ENCODE assay signal across 12 cellular contexts in genomic region chr1:8718878-8719361, GRCh38.
A peak's percentile ranks its signal among the peaks of the same experiment; 100 is the strongest.
DNase-seq lines count a peak whose midpoint lies in the region; ATAC-seq and TF ChIP-seq lines count a peak whose summit lies in the region.
"Had no signal": no experiment of that assay in that cellular context is flagged by ENCODE, and none has a peak within 500 bp of the region (broad histone marks: within the 10 kb centered on the region; RNA-seq: fewer than 3 reads in every experiment).

No MANE protein-coding gene starts in this region.

- no peaks in the 10 kb centered on the region for H3K9me3 ChIP-seq in RWPE2 (ENCODE audit: severe bottlenecking)
- H3K9me3 ChIP-seq in gastroesophageal sphincter: no peaks in the 10 kb centered on the region
- no peaks in the 10 kb centered on the region for H3K9me3 ChIP-seq in uterus
- H3K9me3 ChIP-seq: testis had no signal

- TF ChIP-seq CTCF in RWPE2 (IDR thresholded peaks at IDR 0.05; ENCODE audit: poor library complexity, severe bottlenecking) (peak; percentile 25), gastroesophageal sphincter (IDR thresholded peaks at IDR 0.05) (peak; percentile 15 to 48 (median 36)), uterus (IDR thresholded peaks at IDR 0.05) (peak; percentile 20 to 44 (median 38))

- no peak for TF ChIP-seq EP300 in gastroesophageal sphincter (IDR thresholded peaks at IDR 0.05)

- peaks cover 6% of the 10 kb centered on the region for H3K4me1 ChIP-seq in RWPE2 (ENCODE audit: insufficient read depth, poor library complexity, severe bottlenecking)
- H3K4me1 ChIP-seq in gastroesophageal sphincter: peaks cover 4 to 73% (median 7%) of the 10 kb centered on the region in 3 donors
- H3K4me1 ChIP-seq in uterus: no peaks in the 10 kb centered on the region
- H3K4me1 ChIP-seq: testis had no signal

- TF ChIP-seq POLR2A in gastroesophageal sphincter (IDR thresholded peaks at IDR 0.05) (no peak), uterus (IDR thresholded peaks at IDR 0.05) (no peak)

- ATAC-seq in left ventricle myocardium superior (peak; percentile 12), left cardiac atrium (no peak), RWPE2 (ENCODE audit: low read depth) (no peak), gastroesophageal sphincter (no peak)
- ATAC-seq: natural killer cell treated with Interleukin-12 subunit alpha and Interleukin-12 subunit beta and Interleukin-15 and Interleukin-18, amount 100 ng/mL, for 72 hours had no signal

- no peak overlapping the region for H3K4me3 ChIP-seq in RWPE2 (ENCODE audit: severe bottlenecking)
- no peak overlapping the region for H3K4me3 ChIP-seq in gastroesophageal sphincter
- no peak overlapping the region for H3K4me3 ChIP-seq in uterus
- H3K4me3 ChIP-seq: testis had no signal

- H3K27ac ChIP-seq in RWPE2 (ENCODE audit: poor library complexity, severe bottlenecking): no peak overlapping the region
- H3K27ac ChIP-seq in gastroesophageal sphincter: peak overlapping the region in 3 of 4 donors; percentile 18 to 59 (median 30)
- H3K27ac ChIP-seq in uterus: no peak overlapping the region
- H3K27ac ChIP-seq: testis had no signal

- H3K27me3 ChIP-seq in RWPE2 (ENCODE audit: insufficient read depth, poor library complexity, severe bottlenecking) (no peaks in the 10 kb centered on the region), gastroesophageal sphincter (no peaks in the 10 kb centered on the region), uterus (no peaks in the 10 kb centered on the region)
- H3K27me3 ChIP-seq: testis had no signal

- DNase-seq in left ventricle myocardium superior (no peak), left cardiac atrium (no peak), RWPE2 (ENCODE audit: low spot score) (no peak), uterus (no peak), AG20443 (ENCODE audit: low spot score) (no peak), cortex of kidney (lab: John Stamatoyannopoulos, UW) (no peak)
- DNase-seq in stimulated activated CD4-positive, alpha-beta T cell treated with anti-CD3 and anti-CD28 coated beads, Interleukin-4, amount 100 ng/mL, for 24 hours: no peak
- DNase-seq: activated T-cell treated with anti-CD3 and anti-CD28 coated beads, Interleukin-2, amount 50 U/mL, for 48 hours; NCI-H345; testis had no signal

- WGBS in gastroesophageal sphincter (ENCODE audit: low coverage in 1 of 2), 2 donors: 30 to 58% methylated on average over 2 to 3 of the region's 3 CpGs

- no peaks in the 10 kb centered on the region for H3K36me3 ChIP-seq in RWPE2 (ENCODE audit: low read depth)
- no peaks in the 10 kb centered on the region for H3K36me3 ChIP-seq in gastroesophageal sphincter
- no peaks in the 10 kb centered on the region for H3K36me3 ChIP-seq in uterus

- intact Hi-C loops in left ventricle myocardium superior (cut with micrococcal nuclease): no loop called here
- intact Hi-C loops in left cardiac atrium (cut with DNase I): no loop called here
- intact Hi-C loops in uterus (cut with DNase I; ENCODE audit: low total_unique reads): no loop called here

Comparison
In these comparisons a context has a peak if more than half of its experiments do, and no peak if none do; other contexts are left out.
1. H3K27ac ChIP-seq: peak in gastroesophageal sphincter (3 of 4); none in RWPE2 (single experiment) and uterus (0 of 2).
2. Peak in every context shown above with its lines, with median percentiles within 50 percentile points of each other: CTCF ChIP-seq.